Comparison of ENCODE assay signal across 1 cellular context in the genomic region with DNA sequence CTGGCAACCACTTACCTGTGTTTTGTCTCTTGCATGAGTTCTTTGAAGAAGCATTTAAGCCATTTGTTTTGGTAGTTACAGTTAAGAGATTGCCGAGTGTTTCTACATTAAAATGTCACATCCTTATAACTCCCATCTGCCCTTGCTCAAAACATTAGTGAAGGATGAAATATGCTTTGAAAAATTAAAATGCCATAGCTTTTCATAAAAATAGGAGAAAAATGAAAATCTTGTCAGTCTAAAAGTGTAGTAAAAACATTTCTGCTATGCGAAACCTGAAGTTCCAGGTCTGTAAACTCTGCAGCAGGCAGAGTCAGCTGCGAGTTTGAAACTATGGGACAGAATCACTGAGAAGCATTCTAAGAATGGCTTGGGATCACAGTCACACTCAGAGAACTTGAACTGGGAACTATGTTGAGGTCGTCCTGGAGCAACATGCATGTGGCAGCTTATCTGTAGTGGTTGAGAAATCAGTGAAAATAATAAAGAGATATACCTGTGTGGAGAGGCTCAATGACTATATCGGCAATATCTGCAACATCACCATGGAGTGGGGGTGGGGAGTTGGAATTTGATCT.
TF ChIP-seq lines count a peak whose summit lies in the region.

No MANE protein-coding gene starts in this region.

TF ChIP-seq in IMR-90, 13 proteins besides CTCF, POLR2A, EP300 and RAD21 (continued from another document):
- TF ChIP-seq, protein P1, sequence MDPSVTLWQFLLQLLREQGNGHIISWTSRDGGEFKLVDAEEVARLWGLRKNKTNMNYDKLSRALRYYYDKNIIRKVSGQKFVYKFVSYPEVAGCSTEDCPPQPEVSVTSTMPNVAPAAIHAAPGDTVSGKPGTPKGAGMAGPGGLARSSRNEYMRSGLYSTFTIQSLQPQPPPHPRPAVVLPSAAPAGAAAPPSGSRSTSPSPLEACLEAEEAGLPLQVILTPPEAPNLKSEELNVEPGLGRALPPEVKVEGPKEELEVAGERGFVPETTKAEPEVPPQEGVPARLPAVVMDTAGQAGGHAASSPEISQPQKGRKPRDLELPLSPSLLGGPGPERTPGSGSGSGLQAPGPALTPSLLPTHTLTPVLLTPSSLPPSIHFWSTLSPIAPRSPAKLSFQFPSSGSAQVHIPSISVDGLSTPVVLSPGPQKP (IDR thresholded peaks at IDR 0.05; ENCODE audit: borderline replicate concordance, low read depth, low read length): no peak
